In the genomic region with DNA sequence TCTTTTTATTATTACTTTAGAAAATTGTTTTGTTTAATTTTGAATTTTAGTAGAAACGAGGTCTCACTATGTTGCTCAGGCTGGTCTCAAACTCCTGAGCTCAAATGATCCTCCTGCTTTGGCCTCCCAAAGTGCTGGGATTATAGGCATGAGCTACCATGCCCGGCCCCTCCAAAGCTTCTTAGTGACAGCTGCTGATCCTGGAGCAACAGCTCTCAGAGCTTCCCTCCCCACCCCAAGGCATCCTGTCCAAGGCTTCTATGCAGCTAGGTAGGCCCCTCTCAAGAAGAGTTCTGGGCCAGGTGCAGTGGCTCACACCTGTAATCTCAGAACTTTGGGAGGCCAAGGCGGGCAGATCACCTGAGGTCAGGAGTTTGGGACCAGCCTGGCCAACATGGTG, we compare ENCODE assay signal across 9 cellular contexts. TPM values are rescaled to one million over a fixed set of nuclear protein-coding genes. Genes with fewer than 3 reads are reported as not detected.
"Had no signal": no experiment of that assay in that cellular context is flagged by ENCODE, and none has a peak within 500 bp of the region (broad histone marks: within the 10 kb centered on the region; RNA-seq: fewer than 3 reads in every experiment).

No MANE protein-coding gene starts in this region.

RNA-seq across cellular contexts. Expression of a gene that starts 15.7 kb away (rescaled TPM):
- total RNA-seq: osteocyte had no signal
- polyA plus RNA-seq: neural cell had no signal

RNA-seq across cellular contexts. Expression of a gene that starts 32.3 kb away (rescaled TPM):
- total RNA-seq: neural crest cell, occipital lobe, osteoblast, osteocyte, pulmonary artery endothelial cell, renal cortical epithelial cell had no signal
- polyA plus RNA-seq: naive thymus-derived CD4-positive, alpha-beta T cell; naive thymus-derived CD8-positive, alpha-beta T cell; neural cell had no signal
